In genomic region chr14:20305265-20306078, GRCh38 we compare ENCODE assay signal across 1 cellular context.
TF ChIP-seq lines count a peak whose summit lies in the region.

Gene TTC5 (minus strand): TSS chr14:20305951. CDS start chr14:20305937, 14 bp downstream.

TF ChIP-seq in IMR-90, 13 proteins besides CTCF, POLR2A, EP300 and RAD21 (continued from another document):
- TF ChIP-seq, protein P1, sequence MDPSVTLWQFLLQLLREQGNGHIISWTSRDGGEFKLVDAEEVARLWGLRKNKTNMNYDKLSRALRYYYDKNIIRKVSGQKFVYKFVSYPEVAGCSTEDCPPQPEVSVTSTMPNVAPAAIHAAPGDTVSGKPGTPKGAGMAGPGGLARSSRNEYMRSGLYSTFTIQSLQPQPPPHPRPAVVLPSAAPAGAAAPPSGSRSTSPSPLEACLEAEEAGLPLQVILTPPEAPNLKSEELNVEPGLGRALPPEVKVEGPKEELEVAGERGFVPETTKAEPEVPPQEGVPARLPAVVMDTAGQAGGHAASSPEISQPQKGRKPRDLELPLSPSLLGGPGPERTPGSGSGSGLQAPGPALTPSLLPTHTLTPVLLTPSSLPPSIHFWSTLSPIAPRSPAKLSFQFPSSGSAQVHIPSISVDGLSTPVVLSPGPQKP (IDR thresholded peaks at IDR 0.05; ENCODE audit: borderline replicate concordance, low read depth, low read length) = no peak
- TF ChIP-seq NFE2L2 (IDR thresholded peaks at IDR 0.05; ENCODE audit: low read depth, low read length) = no peak
- no peak for TF ChIP-seq FOS (IDR thresholded peaks at IDR 0.05; ENCODE audit: low read depth, low read length)
- TF ChIP-seq MAZ (IDR thresholded peaks at IDR 0.05; ENCODE audit: borderline replicate concordance, low read depth, low read length) = no peak
- TF ChIP-seq MXI1 (IDR thresholded peaks at IDR 0.05; ENCODE audit: borderline replicate concordance, low read depth, low read length) = peak; percentile 69; the same call in 1 of the 2 replicates
